Comparison of ENCODE assay signal across 9 cellular contexts in genomic region chr10:3829193-3830050, GRCh38. TPM values are rescaled to one million over a fixed set of nuclear protein-coding genes. Genes with fewer than 3 reads are reported as not detected.
DNase-seq lines count a peak whose midpoint lies in the region; ATAC-seq and TF ChIP-seq lines count a peak whose summit lies in the region.
"Had no signal": no experiment of that assay in that cellular context is flagged by ENCODE, and none has a peak within 500 bp of the region (broad histone marks: within the 10 kb centered on the region; RNA-seq: fewer than 3 reads in every experiment).

No MANE protein-coding gene starts in this region.

- no peak for TF ChIP-seq EP300 in ovary (IDR thresholded peaks at IDR 0.05)

- H3K27me3 ChIP-seq in CD8-positive, alpha-beta memory T cell (ENCODE audit: insufficient read depth, low read length, poor library complexity, severe bottlenecking): no peaks in the 10 kb centered on the region
- H3K27me3 ChIP-seq in ovary: no peaks in the 10 kb centered on the region

- no peaks in the 10 kb centered on the region for H3K9me3 Mint-ChIP-seq in CD8-positive, alpha-beta memory T cell

- H3K4me3 ChIP-seq in CD8-positive, alpha-beta memory T cell (ENCODE audit: low read length): peak overlapping the region; percentile 35
- H3K4me3 ChIP-seq in epithelial cell of proximal tubule (ENCODE audit: low read depth, low read length) (peak overlapping the region; percentile 42), ovary (peak overlapping the region; percentile 44)
- H3K4me3 ChIP-seq: mucosa of descending colon had no signal

- in situ Hi-C loops in GM13976 (cut with MboI; ENCODE audit: low sequenced_read_pairs, unreplicated experiment): no loop called here

- DNase-seq in CD8-positive, alpha-beta memory T cell: no peak
- DNase-seq in epithelial cell of proximal tubule (ENCODE audit: low read depth) (no peak), ovary (no peak), Kasumi-1 (lab: John Stamatoyannopoulos, UW) (no peak), NCI-H1417 treated with DMSO at 0.1 percent for 48 hours (lab: John Stamatoyannopoulos, UW) (no peak), GM13976 (ENCODE audit: low spot score) (no peak)

- H3K4me3 Mint-ChIP-seq in CD8-positive, alpha-beta memory T cell: peak overlapping the region; percentile 75 to 88 (median 80)

- POLR2A ChIA-PET in CD8-positive, alpha-beta memory T cell (lab: Charles Lee): interaction anchor here (0.6 to 3.5 kb wide), 12 partner anchors 8 to 134 kb away, joined by 3 to 59 read pairs (median 4); partner anchors contain the start of gene KLF6

- TF ChIP-seq CTCF in epithelial cell of proximal tubule (conservative IDR thresholded peaks at IDR 0.05; ENCODE audit: low read depth, low read length) (no peak), ovary (IDR thresholded peaks at IDR 0.05) (no peak), GM13976 (IDR thresholded peaks at IDR 0.05; ENCODE audit: borderline replicate concordance, control extremely low read depth, extremely low read depth, insufficient read depth, missing control alignments) (no peak)

- H3K27ac ChIP-seq in CD8-positive, alpha-beta memory T cell (ENCODE audit: low read depth, low read length): peak overlapping the region; percentile 67
- H3K27ac ChIP-seq in ovary: peak overlapping the region in 1 of 2 donors; percentile 48

- peaks cover 21 to 56% (median 22%) of the 10 kb centered on the region in 3 donors for H3K4me1 Mint-ChIP-seq in CD8-positive, alpha-beta memory T cell

- H3K27me3 Mint-ChIP-seq in CD8-positive, alpha-beta memory T cell: no peaks in the 10 kb centered on the region

- H3K27ac Mint-ChIP-seq in CD8-positive, alpha-beta memory T cell: peak overlapping the region; percentile 72 to 96 (median 94)

- 69 to 72% (median 71%) methylated on average over 7 of the region's 7 CpGs for WGBS in ovary, 3 donors

- no peak for ATAC-seq in HG03442 (IDR thresholded peaks at IDR 0.05; ENCODE audit: unreplicated experiment)
- ATAC-seq: mucosa of descending colon had no signal

- no peaks in the 10 kb centered on the region for H3K9me3 ChIP-seq in CD8-positive, alpha-beta memory T cell (ENCODE audit: low read length)
- no peaks in the 10 kb centered on the region for H3K9me3 ChIP-seq in ovary
- H3K9me3 ChIP-seq: mucosa of descending colon had no signal

- H3K36me3 Mint-ChIP-seq in CD8-positive, alpha-beta memory T cell: no peaks in the 10 kb centered on the region

- intact Hi-C loops in ovary (cut with DNase I): no loop called here

- H3K4me1 ChIP-seq in CD8-positive, alpha-beta memory T cell (ENCODE audit: insufficient read depth, low read length): peaks cover 15% of the 10 kb centered on the region
- H3K4me1 ChIP-seq in ovary (ENCODE audit: insufficient read depth): peaks cover 8% of the 10 kb centered on the region

- no peak for TF ChIP-seq POLR2A in ovary (IDR thresholded peaks at IDR 0.05)

- CTCF ChIA-PET in CD8-positive, alpha-beta memory T cell (lab: Charles Lee): interaction anchor here (0.9 to 3.4 kb wide), 7 partner anchors 14 to 140 kb away, joined by 3 to 14 read pairs (median 4); partner anchors contain the start of gene KLF6

- H3K36me3 ChIP-seq in CD8-positive, alpha-beta memory T cell (ENCODE audit: insufficient read depth, low read length): no peaks in the 10 kb centered on the region
- H3K36me3 ChIP-seq in ovary: no peaks in the 10 kb centered on the region

TF ChIP-seq in PFSK-1, 5 proteins besides CTCF, POLR2A, EP300 and RAD21:
- TF ChIP-seq REST (IDR thresholded peaks at IDR 0.05; ENCODE audit: insufficient read depth in 1 of 2, low read depth in 2 of 2, low read length in 2 of 2): no peak
- TF ChIP-seq SIN3A (IDR thresholded peaks at IDR 0.05; ENCODE audit: borderline replicate concordance, insufficient read depth, low read length): no peak
- TF ChIP-seq TAF1 (IDR thresholded peaks at IDR 0.05; ENCODE audit: borderline replicate concordance, insufficient read depth, low read length): 0 out of 2 replicates have a peak, but pooled peaks have one; percentile 22
- TF ChIP-seq POLR2AphosphoS5 (IDR thresholded peaks at IDR 0.05; ENCODE audit: low read depth, low read length): no peak

RNA-seq across cellular contexts. Expression of gene KLF6, which starts 44.4 kb away (rescaled TPM):
- total RNA-seq in CD8-positive, alpha-beta memory T cell: 100 to 1,000 TPM; 187 to 192 TPM
- 883 TPM for polyA plus RNA-seq in CD8-positive, alpha-beta memory T cell
- polyA plus RNA-seq in PFSK-1 (2012; ENCODE audit: insufficient read length, low read depth): 54.0 TPM
- 52.6 and 88.1 TPM in 2 replicates for total RNA-seq in epithelial cell of proximal tubule
- total RNA-seq in ovary: 100 to 1,000 TPM in 3 of 7 donors, 10 to 100 TPM in 4; 53.7 to 178 (median 97.3) TPM
- polyA plus RNA-seq in ovary: 10 to 100 TPM; 45.4 to 79.0 TPM
